In the genomic region with DNA sequence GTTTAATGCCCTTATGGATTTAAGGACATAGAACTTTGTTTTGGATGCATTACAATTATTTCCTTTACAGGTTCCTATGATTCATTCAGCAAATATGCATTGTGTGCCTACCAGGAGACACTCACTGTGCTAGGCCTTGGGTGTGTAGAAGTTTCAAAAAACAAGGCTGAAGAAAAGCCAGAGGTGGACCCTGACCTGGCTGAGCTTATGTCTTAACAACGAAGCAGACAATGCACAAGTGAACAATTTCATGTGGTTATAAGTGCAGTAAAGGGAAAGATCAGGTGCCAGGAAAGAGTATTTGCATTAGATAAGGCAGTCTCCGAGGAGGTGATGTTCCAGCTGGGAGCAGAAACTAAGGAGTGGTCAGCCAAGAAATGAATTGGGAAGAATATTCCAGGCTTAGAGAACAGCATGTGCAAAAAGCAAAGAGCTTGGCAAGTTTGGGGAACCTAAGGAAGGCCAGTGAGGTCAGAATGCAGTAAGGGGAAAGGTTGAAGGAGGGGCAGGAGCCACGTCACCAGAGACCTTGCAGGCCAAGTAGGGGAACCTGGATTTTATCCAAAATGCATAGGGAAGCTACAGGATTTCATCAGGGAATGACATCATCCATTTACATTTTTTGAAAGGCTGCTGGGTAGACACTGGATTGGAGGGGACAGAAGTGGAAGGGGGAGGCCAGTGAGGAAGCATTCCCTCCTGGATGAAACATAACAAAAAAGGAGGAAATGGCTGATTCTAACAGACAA, we compare ENCODE assay signal across 9 cellular contexts.
DNase-seq lines count a peak whose midpoint lies in the region; ATAC-seq, FAIRE-seq and TF ChIP-seq lines count a peak whose summit lies in the region.
"Had no signal": no experiment of that assay in that cellular context is flagged by ENCODE, and none has a peak within 500 bp of the region (broad histone marks: within the 10 kb centered on the region; RNA-seq: fewer than 3 reads in every experiment).

No MANE protein-coding gene starts in this region.

- no peak for FAIRE-seq in A549 (lab: Jason Lieb, UNC)

- POLR2A ChIA-PET in A549 (lab: Yijun Ruan, JAX): interaction anchor here (1.0 kb wide), 1 partner anchor 39 kb away, joined by 3 read pairs; no protein-coding TSS in a partner anchor

- H3K27ac Mint-ChIP-seq in endodermal cell: peak overlapping the region; percentile 12

- no peak for TF ChIP-seq POLR2A in A549 (IDR thresholded peaks at IDR 0.05; ENCODE audit: low read length)

- H3K9me3 ChIP-seq in A549 (no peaks in the 10 kb centered on the region), endodermal cell (ENCODE audit: control insufficient read depth, low read length) (no peaks in the 10 kb centered on the region), lower lobe of right lung (no peaks in the 10 kb centered on the region), psoas muscle (no peaks in the 10 kb centered on the region)

- TF ChIP-seq CTCF in A549 (IDR thresholded peaks at IDR 0.05): no peak
- no peak for TF ChIP-seq CTCF in endodermal cell (conservative IDR thresholded peaks at IDR 0.05)
- TF ChIP-seq CTCF in lower lobe of right lung (IDR thresholded peaks at IDR 0.05): no peak
- TF ChIP-seq CTCF in psoas muscle (IDR thresholded peaks at IDR 0.05): no peak

- TF ChIP-seq RAD21 in A549 (conservative IDR thresholded peaks at IDR 0.05 in 1 of 2, IDR thresholded peaks at IDR 0.05 in 1 of 2): no peak

- peak overlapping the region; percentile 86 for H3K4me2 ChIP-seq in A549

- H3K4me3 ChIP-seq in A549 (no peak overlapping the region), endodermal cell (ENCODE audit: low read length) (peak overlapping the region; percentile 34), lower lobe of right lung (no peak overlapping the region), psoas muscle (no peak overlapping the region), H7 (ENCODE audit: insufficient read depth, low read depth, low read length) (no peak overlapping the region)

- no peaks in the 10 kb centered on the region for H3K9me3 Mint-ChIP-seq in endodermal cell

- intact Hi-C loops in lower lobe of right lung (cut with DNase I): no loop called here
- intact Hi-C loops in psoas muscle (cut with DNase I): no loop called here

- CTCF ChIA-PET in A549 (lab: Yijun Ruan, JAX): interaction anchor here (1.5 kb wide), 1 partner anchor 193 kb away, joined by 3 read pairs; a partner anchor contains a TSS

- no peak overlapping the region for H3K9ac ChIP-seq in endodermal cell (ENCODE audit: extremely low read depth, low read length, poor library complexity, severe bottlenecking)

- peaks cover 6% of the 10 kb centered on the region for H3K36me3 Mint-ChIP-seq in endodermal cell (ENCODE audit: low read depth)

- H3K27me3 ChIP-seq in endodermal cell (ENCODE audit: control insufficient read depth, insufficient read depth, low read length, poor library complexity, severe bottlenecking) (no peaks in the 10 kb centered on the region), lower lobe of right lung (ENCODE audit: low read depth) (no peaks in the 10 kb centered on the region), psoas muscle (ENCODE audit: insufficient read depth in 3 of 3, low read length in 2 of 3) (no peaks in the 10 kb centered on the region), H7 (ENCODE audit: control insufficient read depth, insufficient read depth, low read length) (no peaks in the 10 kb centered on the region)

- WGBS in A549 (ENCODE audit: missing lambda C conversion rate): 0% methylated on average over 3 of the region's 3 CpGs
- WGBS in endodermal cell (ENCODE audit: insufficient coverage in 1 of 2, insufficient read length in 1 of 2), 2 experiments: 71 to 83% methylated on average over 3 of the region's 3 CpGs
- WGBS in psoas muscle, 3 donors: 53 to 70% (median 66%) methylated on average over 3 of the region's 3 CpGs

- no peak for TF ChIP-seq EP300 in A549 (IDR thresholded peaks at IDR 0.05)

- no peak overlapping the region for H3K4me3 Mint-ChIP-seq in endodermal cell

- peaks cover 32% of the 10 kb centered on the region for H3K4me1 Mint-ChIP-seq in endodermal cell

- no peaks in the 10 kb centered on the region for H3K36me3 ChIP-seq in endodermal cell (ENCODE audit: control insufficient read depth, insufficient read depth, low read length)
- no peaks in the 10 kb centered on the region for H3K36me3 ChIP-seq in lower lobe of right lung
- no peaks in the 10 kb centered on the region for H3K36me3 ChIP-seq in psoas muscle (ENCODE audit: insufficient read depth in 1 of 2, low read depth in 1 of 2)
- no peaks in the 10 kb centered on the region; the same call in 1 of the 2 replicates for H3K36me3 ChIP-seq in H7 (replicated peaks; ENCODE audit: control insufficient read depth, insufficient read depth, low read length)

- ATAC-seq in A549 (peak; percentile 74 to 80), lower lobe of right lung (peak; percentile 82 to 84), psoas muscle (no peak)

- H3K27ac ChIP-seq in A549 (peak overlapping the region; percentile 86 to 97), endodermal cell (ENCODE audit: low read depth, low read length) (peak overlapping the region; percentile 40), lower lobe of right lung (peak overlapping the region; percentile 79), psoas muscle (no peak overlapping the region)

- peaks cover 79% of the 10 kb centered on the region for H3K4me1 ChIP-seq in A549
- H3K4me1 ChIP-seq in endodermal cell (ENCODE audit: control insufficient read depth, insufficient read depth, low read length): peaks cover 16% of the 10 kb centered on the region
- peaks cover 34% of the 10 kb centered on the region for H3K4me1 ChIP-seq in lower lobe of right lung
- no peaks in the 10 kb centered on the region for H3K4me1 ChIP-seq in psoas muscle

- H3K27me3 Mint-ChIP-seq in endodermal cell (ENCODE audit: insufficient read depth): no peaks in the 10 kb centered on the region

- DNase-seq in A549 (ENCODE audit: low read depth in 1 of 2, low spot score in 1 of 2) (peak in 1 of 2 experiments; percentile 91), NCI-H2196 (lab: John Stamatoyannopoulos, UW; ENCODE audit: unreplicated experiment) (peak; percentile 33), endodermal cell (no peak), lower lobe of right lung (peak; percentile 66), psoas muscle (no peak), SKM-1 treated with dmso at 0.1 percent for 144 hours (lab: John Stamatoyannopoulos, UW; ENCODE audit: unreplicated experiment) (no peak), ureter (ENCODE audit: low spot score) (no peak), H7 (no peak)
- DNase-seq: stimulated activated CD4-positive, alpha-beta T cell treated with anti-CD3 and anti-CD28 coated beads, Interleukin-15, amount 100 ng/mL, for 24 hours had no signal

TF ChIP-seq in A549, 52 proteins besides CTCF, POLR2A, EP300 and RAD21 (continues in another document):
- peak; percentile 11; the same call in 1 of the 3 replicates for TF ChIP-seq SMC3 (IDR thresholded peaks at IDR 0.05)
- TF ChIP-seq KDM5A (IDR thresholded peaks at IDR 0.05): no peak
- TF ChIP-seq, protein P1, sequence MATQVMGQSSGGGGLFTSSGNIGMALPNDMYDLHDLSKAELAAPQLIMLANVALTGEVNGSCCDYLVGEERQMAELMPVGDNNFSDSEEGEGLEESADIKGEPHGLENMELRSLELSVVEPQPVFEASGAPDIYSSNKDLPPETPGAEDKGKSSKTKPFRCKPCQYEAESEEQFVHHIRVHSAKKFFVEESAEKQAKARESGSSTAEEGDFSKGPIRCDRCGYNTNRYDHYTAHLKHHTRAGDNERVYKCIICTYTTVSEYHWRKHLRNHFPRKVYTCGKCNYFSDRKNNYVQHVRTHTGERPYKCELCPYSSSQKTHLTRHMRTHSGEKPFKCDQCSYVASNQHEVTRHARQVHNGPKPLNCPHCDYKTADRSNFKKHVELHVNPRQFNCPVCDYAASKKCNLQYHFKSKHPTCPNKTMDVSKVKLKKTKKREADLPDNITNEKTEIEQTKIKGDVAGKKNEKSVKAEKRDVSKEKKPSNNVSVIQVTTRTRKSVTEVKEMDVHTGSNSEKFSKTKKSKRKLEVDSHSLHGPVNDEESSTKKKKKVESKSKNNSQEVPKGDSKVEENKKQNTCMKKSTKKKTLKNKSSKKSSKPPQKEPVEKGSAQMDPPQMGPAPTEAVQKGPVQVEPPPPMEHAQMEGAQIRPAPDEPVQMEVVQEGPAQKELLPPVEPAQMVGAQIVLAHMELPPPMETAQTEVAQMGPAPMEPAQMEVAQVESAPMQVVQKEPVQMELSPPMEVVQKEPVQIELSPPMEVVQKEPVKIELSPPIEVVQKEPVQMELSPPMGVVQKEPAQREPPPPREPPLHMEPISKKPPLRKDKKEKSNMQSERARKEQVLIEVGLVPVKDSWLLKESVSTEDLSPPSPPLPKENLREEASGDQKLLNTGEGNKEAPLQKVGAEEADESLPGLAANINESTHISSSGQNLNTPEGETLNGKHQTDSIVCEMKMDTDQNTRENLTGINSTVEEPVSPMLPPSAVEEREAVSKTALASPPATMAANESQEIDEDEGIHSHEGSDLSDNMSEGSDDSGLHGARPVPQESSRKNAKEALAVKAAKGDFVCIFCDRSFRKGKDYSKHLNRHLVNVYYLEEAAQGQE (IDR thresholded peaks at IDR 0.05): no peak
- TF ChIP-seq MAFK (IDR thresholded peaks at IDR 0.05; ENCODE audit: partially characterized antibody): no peak
- no peak for TF ChIP-seq RARB (CRISPR knock-in tag; IDR thresholded peaks at IDR 0.05)
- no peak for TF ChIP-seq HOXB5 (CRISPR knock-in tag; IDR thresholded peaks at IDR 0.05)
- TF ChIP-seq MYC (IDR thresholded peaks at IDR 0.05; ENCODE audit: borderline replicate concordance, low read length): no peak
- TF ChIP-seq CEBPB (IDR thresholded peaks at IDR 0.05): 0 out of 4 replicates have a peak, but pooled peaks of 1 of the 2 experiments have one; percentile 38
- no peak for TF ChIP-seq ZSCAN20 (CRISPR knock-in tag; IDR thresholded peaks at IDR 0.05)
- no peak for TF ChIP-seq ZC3H11A (IDR thresholded peaks at IDR 0.05)
- TF ChIP-seq GATA3 (IDR thresholded peaks at IDR 0.05; ENCODE audit: borderline replicate concordance): peak; percentile 15; the same call in 1 of the 2 replicates
- no peak for TF ChIP-seq TP53 (CRISPR knock-in tag; IDR thresholded peaks at IDR 0.05)
- no peak for TF ChIP-seq RFX5 (IDR thresholded peaks at IDR 0.05)
- TF ChIP-seq CHD2 (IDR thresholded peaks at IDR 0.05; ENCODE audit: low read length, partially characterized antibody): no peak
- no peak for TF ChIP-seq FOXS1 (CRISPR knock-in tag; IDR thresholded peaks at IDR 0.05)
- TF ChIP-seq FOSL2 (IDR thresholded peaks at IDR 0.05): no peak
- peak; percentile 73 for TF ChIP-seq FOSL2 (CRISPR knock-in tag; IDR thresholded peaks at IDR 0.05)
- TF ChIP-seq FOSB (CRISPR knock-in tag; IDR thresholded peaks at IDR 0.05): no peak
- 0 out of 5 replicates have a peak, but pooled peaks of 1 of the 2 experiments have one; percentile 29 for TF ChIP-seq JUN (IDR thresholded peaks at IDR 0.05)
- TF ChIP-seq JUNB (IDR thresholded peaks at IDR 0.05): peak; percentile 28; the same call in 1 of the 2 replicates

Comparison
In these comparisons a context has a peak if more than half of its experiments do, and no peak if none do; other contexts are left out.
1. ATAC-seq: peak in A549 (2 of 2) and lower lobe of right lung (2 of 2); none in psoas muscle (0 of 4).
2. DNase-seq: peak in NCI-H2196 (single experiment) and lower lobe of right lung (single experiment); none in endodermal cell (single experiment), psoas muscle (0 of 2), SKM-1 treated with dmso at 0.1 percent for 144 hours (single experiment), ureter (single experiment) and H7 (single experiment).